19 cellular contexts compared by ENCODE assay signal in genomic region chr7:135162382-135163001, GRCh38. TPM values are rescaled to one million over a fixed set of nuclear protein-coding genes. Genes with fewer than 3 reads are reported as not detected.
A peak's percentile ranks its signal among the peaks of the same experiment; 100 is the strongest.
DNase-seq lines count a peak whose midpoint lies in the region; ATAC-seq, FAIRE-seq and TF ChIP-seq lines count a peak whose summit lies in the region.
"Had no signal": no experiment of that assay in that cellular context is flagged by ENCODE, and none has a peak within 500 bp of the region (broad histone marks: within the 10 kb centered on the region; RNA-seq: fewer than 3 reads in every experiment).

No MANE protein-coding gene starts in this region.

- no peak for TF ChIP-seq EP300 in stomach (IDR thresholded peaks at IDR 0.05)

- no peaks in the 10 kb centered on the region for H3K27me3 ChIP-seq in heart left ventricle
- H3K27me3 ChIP-seq in right atrium auricular region = no peaks in the 10 kb centered on the region
- H3K27me3 ChIP-seq in stomach = no peaks in the 10 kb centered on the region
- no peaks in the 10 kb centered on the region for H3K27me3 ChIP-seq in vagina
- H3K27me3 ChIP-seq: hepatocyte had no signal

- H3K9me3 ChIP-seq in heart left ventricle (no peaks in the 10 kb centered on the region), right atrium auricular region (no peaks in the 10 kb centered on the region), stomach (no peaks in the 10 kb centered on the region), vagina (no peaks in the 10 kb centered on the region)

- no peaks in the 10 kb centered on the region for H3K27me3 Mint-ChIP-seq in activated B cell treated with CpG ODN at 0.5 μM for 24 hours
- peaks cover 1 to 4% (median 4%) of the 10 kb centered on the region in 3 donors for H3K27me3 Mint-ChIP-seq in immature natural killer cell (ENCODE audit: low read depth in 3 of 3)

- WGBS in heart left ventricle, 4 donors = 93 to 99% (median 96%) methylated on average over 2 of the region's 2 CpGs
- 95 to 99% (median 95%) methylated on average over 2 of the region's 2 CpGs for WGBS in stomach, 5 donors

- no peak for TF ChIP-seq POLR2A in heart left ventricle (IDR thresholded peaks at IDR 0.05)
- no peak for TF ChIP-seq POLR2A in stomach (IDR thresholded peaks at IDR 0.05)
- no peak for TF ChIP-seq POLR2A in vagina (IDR thresholded peaks at IDR 0.05)
- no peak for TF ChIP-seq POLR2A in GM12891 (IDR thresholded peaks at IDR 0.05; ENCODE audit: low read depth, low read length)

- CTCF ChIA-PET in activated B cell treated with CpG ODN at 0.5 μM for 24 hours (lab: Charles Lee) = interaction anchor here (4.9 kb wide), 1 partner anchor 7 kb away, joined by 36 read pairs; the partner anchor contains the start of gene CYREN

- H3K36me3 Mint-ChIP-seq in activated B cell treated with CpG ODN at 0.5 μM for 24 hours (ENCODE audit: low read depth) (peaks cover 76% of the 10 kb centered on the region), immature natural killer cell (peaks cover 3 to 30% (median 17%) of the 10 kb centered on the region in 3 donors)

- H3K4me3 ChIP-seq in heart left ventricle = no peak overlapping the region
- H3K4me3 ChIP-seq in right atrium auricular region = no peak overlapping the region
- no peak overlapping the region for H3K4me3 ChIP-seq in stomach
- H3K4me3 ChIP-seq in vagina = no peak overlapping the region
- H3K4me3 ChIP-seq: hepatocyte had no signal

- DNase-seq in heart left ventricle (no peak), right atrium auricular region (ENCODE audit: low spot score) (no peak), activated B cell treated with CpG ODN at 0.5 μM for 24 hours (no peak), immature natural killer cell (no peak), stomach (no peak), vagina (ENCODE audit: extremely low spot score in 2 of 2) (no peak), DMS79 (lab: John Stamatoyannopoulos, UW) (no peak), GM12891 (ENCODE audit: insufficient read length, low spot score) (no peak)
- DNase-seq: activated CD4-positive, CD25-positive, alpha-beta regulatory T cell; activated naive CD4-positive, alpha-beta T cell treated with anti-CD3 and anti-CD28 coated beads, Interleukin-2, amount 50 U/mL, for 16 hours; COR-L47; IMR-90; kidney; NCI-H2081; NCI-H524 treated with DMSO at 0.1 percent for 48 hours; SHP77 treated with DMSO at 0.1 percent for 48 hours had no signal

- no peak for FAIRE-seq in GM12891 (lab: Jason Lieb, UNC)
- FAIRE-seq: kidney had no signal

- H3K27ac ChIP-seq in heart left ventricle = peak overlapping the region in 11 of 12 donors; percentile 58 to 90 (median 80)
- peak overlapping the region in 1 of 2 donors; percentile 70 for H3K27ac ChIP-seq in right atrium auricular region
- peak overlapping the region in 4 of 5 donors; percentile 8 to 85 (median 69) for H3K27ac ChIP-seq in stomach
- H3K27ac ChIP-seq in vagina = no peak overlapping the region
- H3K27ac ChIP-seq: hepatocyte had no signal

- H3K9me3 Mint-ChIP-seq in activated B cell treated with CpG ODN at 0.5 μM for 24 hours (peaks cover 5% of the 10 kb centered on the region), immature natural killer cell (no peaks in the 10 kb centered on the region)

- H3K4me1 ChIP-seq in heart left ventricle = peaks cover 29 to 89% (median 83%) of the 10 kb centered on the region in 12 donors
- peaks cover 0 to 82% of the 10 kb centered on the region in 2 donors for H3K4me1 ChIP-seq in right atrium auricular region
- H3K4me1 ChIP-seq in stomach = peaks cover 23 to 70% (median 57%) of the 10 kb centered on the region in 4 donors
- peaks cover 36% of the 10 kb centered on the region for H3K4me1 ChIP-seq in vagina

- TF ChIP-seq CTCF in heart left ventricle (IDR thresholded peaks at IDR 0.05) (no peak), right atrium auricular region (IDR thresholded peaks at IDR 0.05) (no peak), activated B cell treated with CpG ODN at 0.5 μM for 24 hours (IDR thresholded peaks at IDR 0.05) (no peak), stomach (IDR thresholded peaks at IDR 0.05) (no peak), vagina (IDR thresholded peaks at IDR 0.05) (no peak)

- H3K4me1 Mint-ChIP-seq in activated B cell treated with CpG ODN at 0.5 μM for 24 hours (peaks cover 68% of the 10 kb centered on the region), immature natural killer cell (peaks cover 67 to 85% of the 10 kb centered on the region in 2 donors)

- H3K27ac Mint-ChIP-seq in activated B cell treated with CpG ODN at 0.5 μM for 24 hours (peak overlapping the region; percentile 93), immature natural killer cell (peak overlapping the region in 5 of 6 donors; percentile 18 to 84 (median 51))
- H3K27ac Mint-ChIP-seq: mesothelial cell of epicardium had no signal

- peaks cover 0 to 55% (median 32%) of the 10 kb centered on the region in 9 donors for H3K36me3 ChIP-seq in heart left ventricle
- peaks cover 29% of the 10 kb centered on the region for H3K36me3 ChIP-seq in right atrium auricular region
- H3K36me3 ChIP-seq in stomach = peaks cover 26 to 52% (median 42%) of the 10 kb centered on the region in 4 donors
- peaks cover 0 to 7% of the 10 kb centered on the region in 2 donors for H3K36me3 ChIP-seq in vagina

- intact Hi-C loops in heart left ventricle (cut with DNase I) = loop anchor here in 4 of 10 donors (10.0 kb wide), 3 partner anchors 178 to 478 kb away; partner anchors contain the start of genes CALD1 (in 2 of the 4) and AGBL3 (in 1 of the 4)
- intact Hi-C loops in activated B cell treated with CpG ODN at 0.5 μM for 24 hours (cut with micrococcal nuclease) = loop anchor here (5.0 kb wide), 1 partner anchor 705 kb away; the partner anchor contains the start of gene AKR1B1
- intact Hi-C loops in stomach (cut with DNase I; ENCODE audit: low total_unique reads) = loop anchor here (10.0 kb wide), 1 partner anchor 168 kb away; no protein-coding TSS in a partner anchor
- intact Hi-C loops in vagina (cut with DNase I) = loop anchor here (10.0 kb wide), 1 partner anchor 478 kb away; no protein-coding TSS in a partner anchor

- H3K4me3 Mint-ChIP-seq in activated B cell treated with CpG ODN at 0.5 μM for 24 hours = no peak overlapping the region
- no peak overlapping the region for H3K4me3 Mint-ChIP-seq in immature natural killer cell
- H3K4me3 Mint-ChIP-seq: mesothelial cell of epicardium had no signal

- POLR2A ChIA-PET in activated B cell treated with CpG ODN at 0.5 μM for 24 hours (lab: Charles Lee) = interaction anchor here (1.0 to 6.4 kb wide), 4 partner anchors 8 to 176 kb away, joined by 3 to 119 read pairs (median 48); partner anchors contain the start of genes AGBL3, CYREN and TMEM140

- ATAC-seq in heart left ventricle (no peak), activated B cell treated with CpG ODN at 0.5 μM for 24 hours (ENCODE audit: low read depth) (no peak)
- ATAC-seq: right cardiac atrium had no signal

TF ChIP-seq in GM12891, 5 proteins besides CTCF, POLR2A, EP300 and RAD21:
- TF ChIP-seq SPI1 (IDR thresholded peaks at IDR 0.05; ENCODE audit: low read depth, low read length) (no peak), PAX5 (IDR thresholded peaks at IDR 0.05; ENCODE audit: insufficient read depth, low read length, severe bottlenecking) (no peak), POLR2AphosphoS5 (IDR thresholded peaks at IDR 0.05; ENCODE audit: low read depth, low read length) (no peak), TAF1 (IDR thresholded peaks at IDR 0.05; ENCODE audit: low read depth, low read length) (no peak), POU2F2 (IDR thresholded peaks at IDR 0.05; ENCODE audit: low read depth, low read length) (no peak)

RNA-seq across cellular contexts. Expression of gene CYREN, which starts 8.0 kb away (rescaled TPM):
- total RNA-seq in heart left ventricle = 10 to 100 TPM; 18.4 to 35.8 (median 24.9) TPM
- 10 to 100 TPM; 19.5 to 35.8 TPM for polyA plus RNA-seq in heart left ventricle
- total RNA-seq in right atrium auricular region = 10 to 100 TPM; 25.5 to 31.4 TPM
- total RNA-seq in activated B cell treated with CpG ODN at 0.5 μM for 24 hours = 78.2 and 79.3 TPM in 2 replicates
- 10 to 100 TPM; 34.8 to 54.7 (median 53.1) TPM for polyA plus RNA-seq in immature natural killer cell
- total RNA-seq in stomach = 10 to 100 TPM; 11.1 to 33.0 (median 29.8) TPM
- 10 to 100 TPM; 21.7 to 30.8 (median 30.5) TPM for polyA plus RNA-seq in stomach
- total RNA-seq in vagina = 33.4 TPM
- 66.2 TPM for polyA plus RNA-seq in GM12891 (2012; ENCODE audit: low read depth, missing spikeins)

RNA-seq across cellular contexts. Expression of gene TMEM140, which starts 14.6 kb away (rescaled TPM):
- 100 to 1,000 TPM in 1 of 9 donors, 10 to 100 TPM in 8; 11.9 to 131 (median 29.5) TPM for total RNA-seq in heart left ventricle
- 10 to 100 TPM in 1 of 2 donors, 1 to 10 TPM in 1; 6.7 to 26.5 TPM for polyA plus RNA-seq in heart left ventricle
- 10 to 100 TPM; 10.7 to 14.9 TPM for total RNA-seq in right atrium auricular region
- total RNA-seq in activated B cell treated with CpG ODN at 0.5 μM for 24 hours = 18.6 and 20.9 TPM in 2 replicates
- polyA plus RNA-seq in immature natural killer cell = 10 to 100 TPM; 14.5 to 47.5 (median 17.6) TPM
- total RNA-seq in stomach = 10 to 100 TPM in 2 of 5 donors, 1 to 10 TPM in 2, under 1 TPM in 1; 0.89 to 18.7 (median 9.7) TPM
- polyA plus RNA-seq in stomach = 1 to 10 TPM; 2.1 to 6.5 (median 3.0) TPM
- 20.4 TPM for total RNA-seq in vagina
- 14.2 TPM for polyA plus RNA-seq in GM12891 (2012; ENCODE audit: low read depth, missing spikeins)

RNA-seq across cellular contexts. Expression of gene WDR91, which starts 48.8 kb away (rescaled TPM):
- total RNA-seq in heart left ventricle (10 to 100 TPM in 1 of 9 donors, 1 to 10 TPM in 8; 3.4 to 11.4 (median 5.8) TPM), right atrium auricular region (1 to 10 TPM; 3.3 to 4.5 TPM), activated B cell treated with CpG ODN at 0.5 μM for 24 hours (59.5 and 60.1 TPM in 2 replicates), stomach (10 to 100 TPM in 4 of 5 donors, 1 to 10 TPM in 1; 7.0 to 79.4 (median 33.5) TPM), vagina (31.2 TPM)
- polyA plus RNA-seq in heart left ventricle (1 to 10 TPM; 3.0 to 4.4 TPM), immature natural killer cell (1 to 10 TPM; 2.1 to 5.8 (median 3.2) TPM), stomach (10 to 100 TPM in 1 of 3 donors, 1 to 10 TPM in 2; 6.3 to 13.2 (median 6.6) TPM)
- 29.0 TPM for polyA plus RNA-seq in GM12891 (2012; ENCODE audit: low read depth, missing spikeins)
